Comparison of ENCODE assay signal across 8 cellular contexts in genomic region chr6:12134581-12134980, GRCh38.
"Had no signal": no experiment of that assay in that cellular context is flagged by ENCODE, and none has a peak within 500 bp of the region (broad histone marks: within the 10 kb centered on the region; RNA-seq: fewer than 3 reads in every experiment).

No MANE protein-coding gene starts in this region.

- H3K4me3 Mint-ChIP-seq: HFFc6 had no signal

- H3K9me3 ChIP-seq: HAP-1 had no signal

- H3K36me3 ChIP-seq: HAP-1 had no signal

- DNase-seq: GM23248, GOT3, H7, HFFc6, IMR-90 had no signal

- ATAC-seq: HCT116, K562 had no signal

- H2AFZ ChIP-seq: GM23248 had no signal

- H3K27ac ChIP-seq: GM23248 had no signal

- H3K9me3 Mint-ChIP-seq: HFFc6 had no signal

- H3K4me1 ChIP-seq: HAP-1 had no signal

- H3K27ac Mint-ChIP-seq: HFFc6 had no signal

- H3K9ac ChIP-seq: GM23248 had no signal

- H3K4me3 ChIP-seq: GM23248, HAP-1, K562 had no signal
